In genomic region chr16:4618645-4619418, GRCh38 we compare ENCODE assay signal across 11 cellular contexts. TPM values are rescaled to one million over a fixed set of nuclear protein-coding genes. Genes with fewer than 3 reads are reported as not detected.
DNase-seq lines count a peak whose midpoint lies in the region; ATAC-seq and TF ChIP-seq lines count a peak whose summit lies in the region.
"Had no signal": no experiment of that assay in that cellular context is flagged by ENCODE, and none has a peak within 500 bp of the region (broad histone marks: within the 10 kb centered on the region; RNA-seq: fewer than 3 reads in every experiment).

No MANE protein-coding gene starts in this region.

- ATAC-seq in GM23338 (no peak), psoas muscle (no peak), GM18867 (IDR thresholded peaks at IDR 0.05; ENCODE audit: unreplicated experiment) (no peak)
- no peak for ATAC-seq in stimulated activated naive CD8-positive, alpha-beta T cell treated with anti-CD3 and anti-CD28 coated beads, Interleukin-15, Interleukin-2, amounts not matched to agents 100 U/mL and 50 U/mL, for 24 hours
- ATAC-seq: stimulated activated naive CD8-positive, alpha-beta T cell treated with anti-CD3 and anti-CD28 coated beads, Interleukin-15, amount 100 ng/mL, for 72 hours had no signal

- no peak overlapping the region for H3K4me2 ChIP-seq in GM23338

- H3K4me1 ChIP-seq in GM23338 (ENCODE audit: insufficient read depth) (peaks cover 24% of the 10 kb centered on the region), psoas muscle (peaks cover 25% of the 10 kb centered on the region)

- H3K36me3 Mint-ChIP-seq in GM23338 (ENCODE audit: low read depth) = no peaks in the 10 kb centered on the region

- H3F3A ChIP-seq in GM23338 (replicated peaks; ENCODE audit: low read depth) = peaks cover 39% of the 10 kb centered on the region

- H2AFZ ChIP-seq in GM23338 = peak overlapping the region; percentile 66; the same call in 1 of the 2 replicates

- peaks cover 26% of the 10 kb centered on the region for H3K4me1 Mint-ChIP-seq in GM23338

- no peaks in the 10 kb centered on the region for H3K9me2 ChIP-seq in GM23338 (ENCODE audit: insufficient read depth)

- peak overlapping the region; percentile 100 for H3K27ac Mint-ChIP-seq in GM23338
- H3K27ac Mint-ChIP-seq: activated B cell treated with CpG ODN at 0.5 μM for 24 hours had no signal

- H3K4me3 ChIP-seq in GM23338 = no peak overlapping the region
- no peak overlapping the region for H3K4me3 ChIP-seq in epithelial cell of esophagus (ENCODE audit: low read length)
- peak overlapping the region; percentile 69 for H3K4me3 ChIP-seq in psoas muscle

- H3K27me3 ChIP-seq in GM23338 (ENCODE audit: insufficient read depth) (no peaks in the 10 kb centered on the region), psoas muscle (ENCODE audit: insufficient read depth in 3 of 3, low read length in 2 of 3) (no peaks in the 10 kb centered on the region)

- peak overlapping the region; percentile 17; the same call in 1 of the 3 replicates for H3K4me3 Mint-ChIP-seq in GM23338
- H3K4me3 Mint-ChIP-seq: activated B cell treated with CpG ODN at 0.5 μM for 24 hours; stimulated activated naive CD8-positive, alpha-beta T cell treated with anti-CD3 and anti-CD28 coated beads, Interleukin-15, amount 100 ng/mL, for 72 hours had no signal

- H3K9me3 Mint-ChIP-seq in GM23338 = no peaks in the 10 kb centered on the region; the same call in 2 of the 3 replicates
- H3K9me3 Mint-ChIP-seq: activated B cell treated with CpG ODN at 0.5 μM for 24 hours; CD4-positive, alpha-beta T cell; stimulated activated naive CD8-positive, alpha-beta T cell treated with anti-CD3 and anti-CD28 coated beads, Interleukin-15, amount 100 ng/mL, for 72 hours had no signal

- DNase-seq in GM23338 (ENCODE audit: low spot score) = no peak
- peak; percentile 71 for DNase-seq in NCI-H82 (lab: John Stamatoyannopoulos, UW)
- peak; percentile 62 for DNase-seq in epithelial cell of esophagus (ENCODE audit: low read depth)
- no peak for DNase-seq in psoas muscle
- DNase-seq in stimulated activated naive CD8-positive, alpha-beta T cell treated with anti-CD3 and anti-CD28 coated beads, Interleukin-15, Interleukin-2, amounts not matched to agents 100 U/mL and 50 U/mL, for 24 hours = no peak
- DNase-seq in hippocampal formation (lab: John Stamatoyannopoulos, UW) = no peak
- DNase-seq: activated B cell treated with CpG ODN at 0.5 μM for 24 hours; CD4-positive, alpha-beta T cell; NCI-H1436; stimulated activated naive CD8-positive, alpha-beta T cell treated with anti-CD3 and anti-CD28 coated beads, Interleukin-15, amount 100 ng/mL, for 72 hours had no signal

- H3K36me3 ChIP-seq in GM23338 (ENCODE audit: insufficient read depth) (no peaks in the 10 kb centered on the region), psoas muscle (ENCODE audit: insufficient read depth in 1 of 2, low read depth in 1 of 2) (no peaks in the 10 kb centered on the region)

- TF ChIP-seq CTCF in GM23338 (conservative IDR thresholded peaks at IDR 0.05; ENCODE audit: low read depth in 2 of 2) (no peak), epithelial cell of esophagus (IDR thresholded peaks at IDR 0.05; ENCODE audit: insufficient read depth, low read depth, low read length, missing control alignments) (no peak), psoas muscle (IDR thresholded peaks at IDR 0.05) (no peak)

- 71 to 79% (median 74%) methylated on average over 8 of the region's 8 CpGs for WGBS in psoas muscle, 3 donors

- H3K9me3 ChIP-seq in psoas muscle = no peaks in the 10 kb centered on the region

- intact Hi-C loops in psoas muscle (cut with DNase I) = no loop called here

- peaks cover 4% of the 10 kb centered on the region for H3K79me2 ChIP-seq in GM23338 (replicated peaks; ENCODE audit: insufficient read depth)

- H3K27ac ChIP-seq in GM23338 (ENCODE audit: low read depth) = peak overlapping the region; percentile 59; the same call in 1 of the 2 replicates
- H3K27ac ChIP-seq in psoas muscle = peak overlapping the region; percentile 97

- H3K27me3 Mint-ChIP-seq in GM23338 (ENCODE audit: insufficient read depth, low read depth, poor library complexity) = peaks cover 29% of the 10 kb centered on the region
- H3K27me3 Mint-ChIP-seq: activated B cell treated with CpG ODN at 0.5 μM for 24 hours; CD4-positive, alpha-beta T cell; stimulated activated naive CD8-positive, alpha-beta T cell treated with anti-CD3 and anti-CD28 coated beads, Interleukin-15, amount 100 ng/mL, for 72 hours had no signal

- H4K20me1 ChIP-seq in GM23338 (replicated peaks; ENCODE audit: insufficient read depth) = no peaks in the 10 kb centered on the region

TF ChIP-seq in GM23338, 12 proteins besides CTCF, POLR2A, EP300 and RAD21 (continues in another document):
- TF ChIP-seq ZNF331 (CRISPR knock-in tag; IDR thresholded peaks at IDR 0.05; ENCODE audit: low read depth) (no peak), JUNB (IDR thresholded peaks at IDR 0.05; ENCODE audit: unreplicated experiment) (no peak), ZNF114 (CRISPR knock-in tag; IDR thresholded peaks at IDR 0.05) (no peak), ZNF462 (CRISPR knock-in tag; IDR thresholded peaks at IDR 0.05) (no peak), POLR2AphosphoS5 (IDR thresholded peaks at IDR 0.05; ENCODE audit: low read depth) (no peak), NANOG (IDR thresholded peaks at IDR 0.05; ENCODE audit: borderline replicate concordance) (no peak), EZH2 (IDR thresholded peaks at IDR 0.05; ENCODE audit: low read depth, unreplicated experiment) (no peak), CREB1 (CRISPR knock-in tag; IDR thresholded peaks at IDR 0.05; ENCODE audit: low read depth) (no peak), STAT1 (IDR thresholded peaks at IDR 0.05; ENCODE audit: unreplicated experiment) (no peak)

RNA-seq across cellular contexts. Expression of gene UBALD1, which starts 4.1 kb away (rescaled TPM):
- 32.2 and 32.8 TPM in 2 replicates for total RNA-seq in GM23338 (2014; rRNA removed; shearing (Covaris generic))
- polyA plus RNA-seq in GM23338 (2016; fragmentation: Nextera tagmentation; extraction: Ambion mirVana) (20.7 and 23.9 TPM in 2 replicates), psoas muscle (10 to 100 TPM; 13.6 to 40.2 (median 28.3) TPM)
- 10 to 100 TPM; 23.0 to 47.5 (median 37.5) TPM for total RNA-seq in psoas muscle

RNA-seq across cellular contexts. Expression of gene MGRN1, which starts 5.8 kb away (rescaled TPM):
- 54.6 and 71.8 TPM in 2 replicates for total RNA-seq in GM23338 (2014; rRNA removed; shearing (Covaris generic))
- polyA plus RNA-seq in GM23338 (2016; fragmentation: Nextera tagmentation; extraction: Ambion mirVana) (10.5 and 13.1 TPM in 2 replicates), psoas muscle (10 to 100 TPM; 20.2 to 36.3 (median 24.6) TPM)
- total RNA-seq in psoas muscle = 10 to 100 TPM; 44.2 to 63.1 (median 59.4) TPM

Comparison
In these comparisons a context has a peak if more than half of its experiments do, and no peak if none do; other contexts are left out.
1. DNase-seq: peak in NCI-H82 (single experiment) and epithelial cell of esophagus (single experiment); none in GM23338 (single experiment), psoas muscle (0 of 2), stimulated activated naive CD8-positive, alpha-beta T cell treated with anti-CD3 and anti-CD28 coated beads, Interleukin-15, Interleukin-2, amounts not matched to agents 100 U/mL and 50 U/mL, for 24 hours (single experiment) and hippocampal formation (0 of 2).